9 cellular contexts compared by ENCODE assay signal in the genomic region with DNA sequence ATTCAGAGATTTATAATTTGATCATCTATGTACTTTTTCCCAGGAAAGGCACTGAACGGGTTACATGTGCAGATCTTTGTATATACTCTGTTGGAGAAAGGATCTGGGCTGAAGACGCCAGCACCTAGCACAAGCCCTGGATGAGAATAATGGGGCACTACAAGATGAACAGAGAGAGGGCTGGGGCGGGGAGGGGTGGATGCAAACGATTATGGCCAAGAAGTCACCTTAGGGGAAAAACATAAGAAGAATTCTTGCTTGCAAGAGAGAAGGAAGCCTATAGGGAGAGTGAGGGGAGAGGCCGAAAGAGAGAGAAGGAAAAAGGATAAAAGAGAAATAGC. TPM values are rescaled to one million over a fixed set of nuclear protein-coding genes. Genes with fewer than 3 reads are reported as not detected.
A peak's percentile ranks its signal among the peaks of the same experiment; 100 is the strongest.
DNase-seq lines count a peak whose midpoint lies in the region; ATAC-seq and TF ChIP-seq lines count a peak whose summit lies in the region.
"Had no signal": no experiment of that assay in that cellular context is flagged by ENCODE, and none has a peak within 500 bp of the region (broad histone marks: within the 10 kb centered on the region; RNA-seq: fewer than 3 reads in every experiment).

No MANE protein-coding gene starts in this region.

- H3K36me3 Mint-ChIP-seq in activated CD4-positive, alpha-beta T cell treated with anti-CD3 and anti-CD28 coated beads, Interleukin-2, amount 10 ng/mL, durations not matched to agents 24 days and 14 days (ENCODE audit: low read depth) = no peaks in the 10 kb centered on the region
- H3K36me3 Mint-ChIP-seq in activated naive CD8-positive, alpha-beta T cell treated with anti-CD3 and anti-CD28 coated beads, Interleukin-2, amount 50 U/mL, for 24 hours (ENCODE audit: low read depth) = no peaks in the 10 kb centered on the region

- no peak for ATAC-seq in activated naive CD8-positive, alpha-beta T cell treated with anti-CD3 and anti-CD28 coated beads, Interleukin-2, amount 50 U/mL, for 24 hours
- no peak for ATAC-seq in lower lobe of right lung

- no peaks in the 10 kb centered on the region for H3K9me3 Mint-ChIP-seq in activated CD4-positive, alpha-beta T cell treated with anti-CD3 and anti-CD28 coated beads, Interleukin-2, amount 10 ng/mL, durations not matched to agents 24 days and 14 days
- H3K9me3 Mint-ChIP-seq in activated naive CD8-positive, alpha-beta T cell treated with anti-CD3 and anti-CD28 coated beads, Interleukin-2, amount 50 U/mL, for 24 hours = no peaks in the 10 kb centered on the region

- TF ChIP-seq CTCF in lower lobe of right lung (IDR thresholded peaks at IDR 0.05) (no peak), tibial artery (IDR thresholded peaks at IDR 0.05) (no peak)

- peak overlapping the region; percentile 87 for H3K27ac Mint-ChIP-seq in activated CD4-positive, alpha-beta T cell treated with anti-CD3 and anti-CD28 coated beads, Interleukin-2, amount 10 ng/mL, durations not matched to agents 24 days and 14 days
- peak overlapping the region; percentile 14 for H3K27ac Mint-ChIP-seq in activated naive CD8-positive, alpha-beta T cell treated with anti-CD3 and anti-CD28 coated beads, Interleukin-2, amount 50 U/mL, for 24 hours

- peaks cover 12% of the 10 kb centered on the region for H3K4me1 ChIP-seq in lower lobe of right lung
- H3K4me1 ChIP-seq in tibial artery = peaks cover 0 to 38% (median 17%) of the 10 kb centered on the region in 4 donors

- no peak for DNase-seq in activated CD4-positive, alpha-beta T cell treated with anti-CD3 and anti-CD28 coated beads, Interleukin-2, amount 10 ng/mL, durations not matched to agents 24 days and 14 days
- no peak for DNase-seq in activated CD4-positive, alpha-beta T cell treated with anti-CD3 and anti-CD28 coated beads for 4 hours
- DNase-seq in activated naive CD8-positive, alpha-beta T cell treated with anti-CD3 and anti-CD28 coated beads, Interleukin-2, amount 50 U/mL, for 24 hours = no peak
- DNase-seq in lower lobe of right lung (no peak), tibial artery (no peak), kidney glomerular epithelial cell (lab: John Stamatoyannopoulos, UW) (no peak), NCI-H774 (lab: John Stamatoyannopoulos, UW) (no peak), AG08396 (ENCODE audit: low spot score) (no peak)

- H3K4me3 ChIP-seq in lower lobe of right lung = peak overlapping the region; percentile 74
- H3K4me3 ChIP-seq in tibial artery = peak overlapping the region; percentile 75 to 76

- peaks cover 25% of the 10 kb centered on the region for H3K27me3 Mint-ChIP-seq in activated CD4-positive, alpha-beta T cell treated with anti-CD3 and anti-CD28 coated beads, Interleukin-2, amount 10 ng/mL, durations not matched to agents 24 days and 14 days
- peaks cover 20% of the 10 kb centered on the region for H3K27me3 Mint-ChIP-seq in activated naive CD8-positive, alpha-beta T cell treated with anti-CD3 and anti-CD28 coated beads, Interleukin-2, amount 50 U/mL, for 24 hours

- intact Hi-C loops in activated CD4-positive, alpha-beta T cell treated with anti-CD3 and anti-CD28 coated beads, Interleukin-2, amount 10 ng/mL, durations not matched to agents 24 days and 14 days (cut with micrococcal nuclease) = loop anchor here (1.0 to 10.0 kb wide), 2 partner anchors 15 to 259 kb away; no protein-coding TSS in a partner anchor
- intact Hi-C loops in lower lobe of right lung (cut with DNase I) (no loop called here), tibial artery (cut with DNase I; ENCODE audit: low total_unique reads) (loop anchor here (5.0 kb wide), 1 partner anchor 177 kb away; no protein-coding TSS in a partner anchor)

- H3K27ac ChIP-seq in lower lobe of right lung = no peak overlapping the region
- H3K27ac ChIP-seq in tibial artery = peak overlapping the region; percentile 80 to 91

- peaks cover 22% of the 10 kb centered on the region for H3K4me1 Mint-ChIP-seq in activated CD4-positive, alpha-beta T cell treated with anti-CD3 and anti-CD28 coated beads, Interleukin-2, amount 10 ng/mL, durations not matched to agents 24 days and 14 days
- H3K4me1 Mint-ChIP-seq in activated naive CD8-positive, alpha-beta T cell treated with anti-CD3 and anti-CD28 coated beads, Interleukin-2, amount 50 U/mL, for 24 hours = peaks cover 22% of the 10 kb centered on the region

- H3K27me3 ChIP-seq in lower lobe of right lung (ENCODE audit: low read depth) = no peaks in the 10 kb centered on the region
- H3K27me3 ChIP-seq in tibial artery = no peaks in the 10 kb centered on the region

- H3K36me3 ChIP-seq in lower lobe of right lung (no peaks in the 10 kb centered on the region), tibial artery (no peaks in the 10 kb centered on the region)

- H3K9me3 ChIP-seq in lower lobe of right lung = no peaks in the 10 kb centered on the region
- no peaks in the 10 kb centered on the region for H3K9me3 ChIP-seq in tibial artery

- H3K4me3 Mint-ChIP-seq in activated CD4-positive, alpha-beta T cell treated with anti-CD3 and anti-CD28 coated beads, Interleukin-2, amount 10 ng/mL, durations not matched to agents 24 days and 14 days = peak overlapping the region; percentile 96
- peak overlapping the region; percentile 77 for H3K4me3 Mint-ChIP-seq in activated naive CD8-positive, alpha-beta T cell treated with anti-CD3 and anti-CD28 coated beads, Interleukin-2, amount 50 U/mL, for 24 hours

RNA-seq across cellular contexts. Expression of a gene that starts 2.9 kb away (rescaled TPM):
- not detected in 2 replicates for total RNA-seq in activated CD4-positive, alpha-beta T cell treated with anti-CD3 and anti-CD28 coated beads, Interleukin-2, amount 10 ng/mL, durations not matched to agents 24 days and 14 days
- not detected for total RNA-seq in lower lobe of right lung
- total RNA-seq: bronchial epithelial cell had no signal
